ENCODE assay signal across 27 cellular contexts in the genomic region with DNA sequence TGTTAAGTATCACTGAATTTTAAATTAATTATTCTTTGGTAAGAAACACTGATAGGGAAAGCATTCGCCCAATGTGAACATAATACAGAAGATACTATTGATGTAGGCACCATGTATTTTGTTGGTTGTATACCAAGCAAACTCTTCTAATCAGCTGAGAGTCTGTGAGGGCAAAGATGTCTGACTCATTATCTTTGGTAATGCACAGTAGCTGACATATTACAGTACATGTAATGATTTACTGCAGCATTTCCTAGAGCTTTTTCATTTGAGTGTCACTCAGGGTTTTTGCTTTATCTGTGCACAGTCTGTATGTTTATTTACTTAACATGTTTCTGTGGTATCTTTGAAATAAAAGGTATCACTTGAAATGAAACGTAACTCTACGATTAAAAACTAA. TPM values are rescaled to one million over a fixed set of nuclear protein-coding genes. Genes with fewer than 3 reads are reported as not detected.
"Had no signal": no experiment of that assay in that cellular context is flagged by ENCODE, and none has a peak within 500 bp of the region (broad histone marks: within the 10 kb centered on the region; RNA-seq: fewer than 3 reads in every experiment).

No MANE protein-coding gene starts in this region.

- H3K4me3 Mint-ChIP-seq: activated CD4-positive, alpha-beta T cell treated with anti-CD3 and anti-CD28 coated beads, Interleukin-2, amount 10 ng/mL, durations not matched to agents 7 days and 5 days; activated CD8-positive, alpha-beta T cell treated with anti-CD3 and anti-CD28 coated beads, Interleukin-2, amount 10 ng/mL, durations not matched to agents 7 days and 5 days; activated naive CD8-positive, alpha-beta T cell treated with anti-CD3 and anti-CD28 coated beads, Interleukin-2, amount 10 ng/mL, durations not matched to agents 7 days and 5 days; activated T-helper 17 cell treated with anti-CD3 and anti-CD28 coated beads, Interleukin-2, amount 50 U/mL, for 72 hours; dendritic cell treated with granulocyte-macrophage colony-stimulating factor and Interleukin-4, amounts not matched to agents 40 ng/mL and 50 ng/mL, for 4 days; mesothelial cell of epicardium; natural killer cell; type B pancreatic cell had no signal

- H3K36me3 ChIP-seq: heart left ventricle, left lung, thoracic aorta, vagina had no signal

- H3K36me3 Mint-ChIP-seq: activated naive CD8-positive, alpha-beta T cell treated with anti-CD3 and anti-CD28 coated beads, Interleukin-2, amount 10 ng/mL, durations not matched to agents 7 days and 5 days; mesothelial cell of epicardium; natural killer cell; type B pancreatic cell had no signal

- H3K4me3 ChIP-seq: heart left ventricle, left lung, lung, thoracic aorta, vagina had no signal

- H3K27ac Mint-ChIP-seq: activated CD4-positive, alpha-beta T cell treated with anti-CD3 and anti-CD28 coated beads, Interleukin-2, amount 10 ng/mL, durations not matched to agents 7 days and 5 days; activated CD8-positive, alpha-beta T cell treated with anti-CD3 and anti-CD28 coated beads, Interleukin-2, amount 10 ng/mL, durations not matched to agents 7 days and 5 days; activated naive CD8-positive, alpha-beta T cell treated with anti-CD3 and anti-CD28 coated beads, Interleukin-2, amount 10 ng/mL, durations not matched to agents 7 days and 5 days; activated T-helper 17 cell treated with anti-CD3 and anti-CD28 coated beads, Interleukin-2, amount 50 U/mL, for 72 hours; dendritic cell treated with granulocyte-macrophage colony-stimulating factor and Interleukin-4, amounts not matched to agents 40 ng/mL and 50 ng/mL, for 4 days; mesothelial cell of epicardium; natural killer cell; progenitor cell of endocrine pancreas; type B pancreatic cell had no signal

- FAIRE-seq: endometrium had no signal

- H3K27me3 ChIP-seq: left lung, vagina had no signal

- H3K4me1 ChIP-seq: heart left ventricle, left lung, vagina had no signal

- H3K4me1 Mint-ChIP-seq: activated CD4-positive, alpha-beta T cell treated with anti-CD3 and anti-CD28 coated beads, Interleukin-2, amount 10 ng/mL, durations not matched to agents 7 days and 5 days; activated naive CD8-positive, alpha-beta T cell treated with anti-CD3 and anti-CD28 coated beads, Interleukin-2, amount 10 ng/mL, durations not matched to agents 7 days and 5 days; activated T-helper 17 cell treated with anti-CD3 and anti-CD28 coated beads, Interleukin-2, amount 50 U/mL, for 72 hours; natural killer cell had no signal

- H3K9me3 Mint-ChIP-seq: activated CD4-positive, alpha-beta T cell treated with anti-CD3 and anti-CD28 coated beads, Interleukin-2, amount 10 ng/mL, durations not matched to agents 7 days and 5 days; activated naive CD8-positive, alpha-beta T cell treated with anti-CD3 and anti-CD28 coated beads, Interleukin-2, amount 10 ng/mL, durations not matched to agents 7 days and 5 days; activated T-helper 17 cell treated with anti-CD3 and anti-CD28 coated beads, Interleukin-2, amount 50 U/mL, for 72 hours; dendritic cell treated with granulocyte-macrophage colony-stimulating factor and Interleukin-4, amounts not matched to agents 40 ng/mL and 50 ng/mL, for 4 days; natural killer cell; type B pancreatic cell had no signal

- H3K9me3 ChIP-seq: heart left ventricle, left lung, thoracic aorta, vagina had no signal

- DNase-seq: activated CD4-positive, alpha-beta T cell treated with anti-CD3 and anti-CD28 coated beads, Interleukin-2, amount 10 ng/mL, durations not matched to agents 7 days and 5 days; activated CD4-positive, CD25-positive, alpha-beta regulatory T cell treated with anti-CD3 and anti-CD28 coated beads, Interleukin-2, amount 50 U/mL, for 72 hours; activated CD8-positive, alpha-beta T cell treated with anti-CD3 and anti-CD28 coated beads, Interleukin-2, amount 10 ng/mL, durations not matched to agents 7 days and 5 days; activated naive CD4-positive, alpha-beta T cell; activated naive CD8-positive, alpha-beta T cell treated with anti-CD3 and anti-CD28 coated beads, Interleukin-2, amount 10 ng/mL, durations not matched to agents 7 days and 5 days; amygdala; effector CD4-positive, alpha-beta T cell; heart left ventricle; kidney; left lung; natural killer cell; stimulated activated CD4-positive, alpha-beta T cell treated with anti-CD3 and anti-CD28 coated beads, Interleukin-4, amount 100 ng/mL, for 24 hours; stimulated activated naive CD4-positive, alpha-beta T cell treated with Interleukin-2 at 50 U/mL for 16 hours; T-helper 2 cell had no signal

- H3K27me3 Mint-ChIP-seq: activated CD4-positive, alpha-beta T cell treated with anti-CD3 and anti-CD28 coated beads, Interleukin-2, amount 10 ng/mL, durations not matched to agents 7 days and 5 days; activated naive CD8-positive, alpha-beta T cell treated with anti-CD3 and anti-CD28 coated beads, Interleukin-2, amount 10 ng/mL, durations not matched to agents 7 days and 5 days; activated T-helper 17 cell treated with anti-CD3 and anti-CD28 coated beads, Interleukin-2, amount 50 U/mL, for 72 hours; dendritic cell treated with granulocyte-macrophage colony-stimulating factor and Interleukin-4, amounts not matched to agents 40 ng/mL and 50 ng/mL, for 4 days; progenitor cell of endocrine pancreas; type B pancreatic cell had no signal

- H3K27ac ChIP-seq: heart left ventricle, left lung, thoracic aorta, vagina, VCaP had no signal

RNA-seq across cellular contexts. Expression of gene CENPVL3, which starts 49.2 kb away (rescaled TPM):
- total RNA-seq: activated CD4-positive, alpha-beta T cell treated with anti-CD3 and anti-CD28 coated beads, Interleukin-2, amount 10 ng/mL, durations not matched to agents 7 days and 5 days; activated CD8-positive, alpha-beta T cell treated with anti-CD3 and anti-CD28 coated beads, Interleukin-2, amount 10 ng/mL, durations not matched to agents 7 days and 5 days; activated naive CD8-positive, alpha-beta T cell treated with anti-CD3 and anti-CD28 coated beads, Interleukin-2, amount 10 ng/mL, durations not matched to agents 7 days and 5 days; activated T-helper 17 cell treated with anti-CD3 and anti-CD28 coated beads, Interleukin-2, amount 50 U/mL, for 72 hours; cardiac septum; esophagus mucosa; heart left ventricle; kidney; left lung; lung; natural killer cell; osteocyte; thoracic aorta; vagina had no signal
- polyA plus RNA-seq: heart left ventricle, lung had no signal
